8 cellular contexts compared by ENCODE assay signal in the genomic region with DNA sequence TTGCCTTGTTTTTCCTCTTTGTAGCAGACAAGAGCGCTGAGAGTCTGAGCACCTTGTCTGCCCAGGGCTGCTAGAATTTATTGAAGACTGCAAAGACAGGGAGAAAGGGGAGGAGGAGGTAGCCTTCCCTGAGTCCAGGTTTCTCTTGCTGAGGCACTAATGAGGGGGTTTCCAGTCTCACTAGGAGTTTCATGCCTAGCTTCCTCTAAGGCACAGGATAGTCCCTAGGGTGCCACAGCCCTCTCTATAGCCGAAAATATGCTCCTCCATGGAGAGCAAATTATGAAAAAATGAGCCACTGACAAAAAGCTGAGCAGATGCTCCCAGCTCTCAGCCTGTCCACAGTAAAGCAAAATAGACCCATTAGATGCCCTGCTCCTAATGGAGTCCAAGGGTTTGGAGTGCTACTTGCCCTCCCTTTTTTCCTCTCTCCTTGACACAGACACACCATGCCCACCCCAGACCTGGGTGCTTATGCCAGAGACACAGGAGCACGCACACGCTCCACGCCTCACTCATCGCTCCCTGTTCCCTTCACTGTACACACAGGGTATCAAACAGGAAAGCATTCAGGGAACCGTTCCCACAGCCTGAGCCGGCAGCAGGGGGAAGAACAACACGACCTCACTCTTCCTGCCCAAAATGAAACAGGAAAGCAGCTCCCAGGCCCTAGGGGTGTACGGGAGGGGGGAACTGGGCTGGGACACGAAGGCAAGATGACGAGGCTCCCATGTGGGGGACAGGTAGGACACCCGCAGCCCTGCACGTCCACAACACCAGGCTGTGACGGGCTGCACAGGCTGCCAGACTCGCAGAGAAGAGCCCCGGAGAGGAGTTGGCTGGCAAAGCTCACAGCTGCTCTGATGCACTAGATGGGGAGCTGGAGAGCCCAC. TPM values are rescaled to one million over a fixed set of nuclear protein-coding genes. Genes with fewer than 3 reads are reported as not detected.
DNase-seq lines count a peak whose midpoint lies in the region; ATAC-seq and TF ChIP-seq lines count a peak whose summit lies in the region.

No MANE protein-coding gene starts in this region.

- H3K9ac ChIP-seq in BLaER1 (peak overlapping the region; percentile 81), H9 (ENCODE audit: extremely low read depth, insufficient read length, low read length) (no peak overlapping the region)

- H3K9me3 ChIP-seq in BLaER1, result no peaks in the 10 kb centered on the region
- H3K9me3 ChIP-seq in H9 (ENCODE audit: control insufficient read depth, low read depth, low read length), result no peaks in the 10 kb centered on the region

- H3T11ph ChIP-seq in H9 (ENCODE audit: low read length), result no peak overlapping the region

- POLR2A ChIA-PET in naive thymus-derived CD8-positive, alpha-beta T cell (lab: Charles Lee), result interaction anchor here (0.6 to 4.3 kb wide), 8 partner anchors 10 to 341 kb away, joined by 3 to 50 read pairs (median 6); a partner anchor contains a TSS

- no peak overlapping the region; the same call in 1 of the 2 replicates for H3K14ac ChIP-seq in H9 (ENCODE audit: insufficient read depth, low read length)

- no peaks in the 10 kb centered on the region for H3K79me2 ChIP-seq in H9 (ENCODE audit: insufficient read depth, low read length)

- H3K56ac ChIP-seq in H9 (ENCODE audit: insufficient read length, low read depth, low read length), result no peak overlapping the region

- H3K36me3 Mint-ChIP-seq in H9 (ENCODE audit: insufficient read depth in 1 of 3, low read depth in 3 of 3), result no peaks in the 10 kb centered on the region
- peaks cover 3% of the 10 kb centered on the region for H3K36me3 Mint-ChIP-seq in central memory CD8-positive, alpha-beta T cell (ENCODE audit: insufficient read depth)
- no peaks in the 10 kb centered on the region for H3K36me3 Mint-ChIP-seq in naive thymus-derived CD8-positive, alpha-beta T cell

- H3K18ac ChIP-seq in H9 (ENCODE audit: insufficient read length, low read depth, low read length), result peak overlapping the region; percentile 11

- WGBS in H9 (ENCODE audit: extremely low coverage, insufficient read length, low lambda C conversion rate), result no CpG with 5 or more reads among the region's 17 CpGs

- no peak for ATAC-seq in central memory CD8-positive, alpha-beta T cell (replicated peaks; ENCODE audit: extremely low read depth, poor library complexity, severe bottlenecking)
- ATAC-seq in naive thymus-derived CD8-positive, alpha-beta T cell, result peak; percentile 19 to 38
- ATAC-seq in GM19397 (IDR thresholded peaks at IDR 0.05; ENCODE audit: unreplicated experiment) (no peak), HG03439 (IDR thresholded peaks at IDR 0.05; ENCODE audit: unreplicated experiment) (no peak)

- peaks cover 76% of the 10 kb centered on the region for H3K27me3 Mint-ChIP-seq in H9 (ENCODE audit: low read depth)
- H3K27me3 Mint-ChIP-seq in central memory CD8-positive, alpha-beta T cell, result no peaks in the 10 kb centered on the region
- H3K27me3 Mint-ChIP-seq in naive thymus-derived CD8-positive, alpha-beta T cell, result no peaks in the 10 kb centered on the region

- H3K4me2 ChIP-seq in BLaER1, result peak overlapping the region; percentile 98
- no peak overlapping the region for H3K4me2 ChIP-seq in H9 (ENCODE audit: insufficient read depth, insufficient read length, low read length)

- H3K27me3 ChIP-seq in BLaER1 (no peaks in the 10 kb centered on the region), H9 (ENCODE audit: insufficient read depth, low read length) (no peaks in the 10 kb centered on the region; the same call in 1 of the 2 replicates)

- H2AK5ac ChIP-seq in H9 (ENCODE audit: insufficient read length, low read length), result no peak overlapping the region

- no peak overlapping the region for H4K91ac ChIP-seq in H9 (ENCODE audit: insufficient read length, low read depth, low read length)

- no peaks in the 10 kb centered on the region for H3K79me1 ChIP-seq in H9 (ENCODE audit: insufficient read depth, low read depth, low read length, poor library complexity, severe bottlenecking)

- H4K20me1 ChIP-seq in BLaER1 (no peaks in the 10 kb centered on the region), H9 (ENCODE audit: control insufficient read depth, insufficient read depth, insufficient read length) (no peaks in the 10 kb centered on the region)

- H4K5ac ChIP-seq in H9 (ENCODE audit: insufficient read length, low read depth, low read length), result no peak overlapping the region

- H3K4me1 ChIP-seq in BLaER1, result peaks cover 87% of the 10 kb centered on the region
- no peaks in the 10 kb centered on the region for H3K4me1 ChIP-seq in H9 (ENCODE audit: insufficient read depth, low read length)

- no peak overlapping the region for H2BK120ac ChIP-seq in H9 (ENCODE audit: low read depth, low read length, poor library complexity, severe bottlenecking)

- H3K4me1 Mint-ChIP-seq in H9, result peaks cover 26 to 30% of the 10 kb centered on the region in 2 experiments
- peaks cover 11% of the 10 kb centered on the region for H3K4me1 Mint-ChIP-seq in central memory CD8-positive, alpha-beta T cell
- H3K4me1 Mint-ChIP-seq in naive thymus-derived CD8-positive, alpha-beta T cell, result peaks cover 18 to 39% (median 35%) of the 10 kb centered on the region in 4 donors

- H2BK15ac ChIP-seq in H9 (ENCODE audit: low read depth, low read length), result no peak overlapping the region

- H2BK12ac ChIP-seq in H9 (ENCODE audit: insufficient read length, low read depth, low read length), result no peak overlapping the region

- no peak overlapping the region for H3K27ac Mint-ChIP-seq in H9
- no peak overlapping the region for H3K27ac Mint-ChIP-seq in central memory CD8-positive, alpha-beta T cell (ENCODE audit: low read depth)
- H3K27ac Mint-ChIP-seq in naive thymus-derived CD8-positive, alpha-beta T cell, result peak overlapping the region; percentile 63 to 94 (median 84)

- no peak overlapping the region for H2BK20ac ChIP-seq in H9 (ENCODE audit: low read depth, low read length, poor library complexity, severe bottlenecking)

- H3K27ac ChIP-seq in BLaER1, result peak overlapping the region; percentile 94
- no peak overlapping the region for H3K27ac ChIP-seq in H9 (ENCODE audit: insufficient read length, low read depth, low read length)

- DNase-seq in H9, result no peak
- no peak for DNase-seq in central memory CD8-positive, alpha-beta T cell (ENCODE audit: low spot score in 2 of 2)
- DNase-seq in naive thymus-derived CD8-positive, alpha-beta T cell, result peak in 1 of 10 donors; percentile 29
- DNase-seq in RKO (ENCODE audit: low spot score), result no peak
- DNase-seq in GM19238 (ENCODE audit: insufficient read length, low spot score), result no peak

- no peaks in the 10 kb centered on the region for H3K36me3 ChIP-seq in BLaER1

- H3K9me3 Mint-ChIP-seq in H9, result no peaks in the 10 kb centered on the region
- no peaks in the 10 kb centered on the region for H3K9me3 Mint-ChIP-seq in central memory CD8-positive, alpha-beta T cell
- H3K9me3 Mint-ChIP-seq in naive thymus-derived CD8-positive, alpha-beta T cell, result no peaks in the 10 kb centered on the region

- H3K4ac ChIP-seq in H9 (ENCODE audit: low read depth, low read length), result no peak overlapping the region

- peak overlapping the region; percentile 68 for H3K4me3 ChIP-seq in BLaER1

- peak overlapping the region in 1 of 2 experiments; percentile 27; a peak in 3 of 5 replicates for H3K4me3 Mint-ChIP-seq in H9
- H3K4me3 Mint-ChIP-seq in central memory CD8-positive, alpha-beta T cell, result peak overlapping the region; percentile 46
- H3K4me3 Mint-ChIP-seq in naive thymus-derived CD8-positive, alpha-beta T cell, result peak overlapping the region in 9 of 10 donors; percentile 6 to 79 (median 65)

- H3K23ac ChIP-seq in H9 (ENCODE audit: insufficient read length, low read depth, low read length), result no peak overlapping the region

- H4K8ac ChIP-seq in H9 (replicated peaks; ENCODE audit: insufficient read length, low read depth, low read length), result no peak overlapping the region

- no peak for TF ChIP-seq CTCF in H9 (conservative IDR thresholded peaks at IDR 0.05)

- H3K23me2 ChIP-seq in H9 (ENCODE audit: insufficient read length, low read depth, low read length, poor library complexity, severe bottlenecking), result peaks cover 8% of the 10 kb centered on the region

- no peak overlapping the region for H2BK5ac ChIP-seq in H9 (ENCODE audit: insufficient read length, low read length)

- no peak overlapping the region for H2AFZ ChIP-seq in H9 (ENCODE audit: low read length)

RNA-seq across cellular contexts. Expression of a gene that starts 11.0 kb away (rescaled TPM):
- 0.28 and 0.35 TPM in 2 replicates for total RNA-seq in H9 (2021)
- total RNA-seq in naive thymus-derived CD8-positive, alpha-beta T cell, result under 1 TPM in 1 of 2 experiments, not detected in 1; 0.16 TPM
- not detected for polyA plus RNA-seq in naive thymus-derived CD8-positive, alpha-beta T cell

RNA-seq across cellular contexts. Expression of a gene that starts 13.1 kb away (rescaled TPM):
- total RNA-seq in H9 (2021), result 47.2 and 48.7 TPM in 2 replicates
- total RNA-seq in naive thymus-derived CD8-positive, alpha-beta T cell, result 1 to 10 TPM; 8.9 to 9.2 TPM
- polyA plus RNA-seq in naive thymus-derived CD8-positive, alpha-beta T cell, result not detected

RNA-seq across cellular contexts. Expression of a gene that starts 45.9 kb away (rescaled TPM):
- total RNA-seq in H9 (2021), result 45.0 and 46.1 TPM in 2 replicates
- 10 to 100 TPM; 20.4 to 20.7 TPM for total RNA-seq in naive thymus-derived CD8-positive, alpha-beta T cell
- polyA plus RNA-seq in naive thymus-derived CD8-positive, alpha-beta T cell, result 10 to 100 TPM; 11.1 to 19.2 (median 15.0) TPM

Comparison
In these comparisons a context has a peak if more than half of its experiments do, and no peak if none do; other contexts are left out.
1. H3K27ac Mint-ChIP-seq: peak in naive thymus-derived CD8-positive, alpha-beta T cell (10 of 10); none in H9 (0 of 3) and central memory CD8-positive, alpha-beta T cell (single experiment).
2. ATAC-seq: peak in naive thymus-derived CD8-positive, alpha-beta T cell (2 of 2); none in central memory CD8-positive, alpha-beta T cell (single experiment), GM19397 (single experiment) and HG03439 (single experiment).